Comparison of ENCODE assay signal across 8 cellular contexts in the genomic region with DNA sequence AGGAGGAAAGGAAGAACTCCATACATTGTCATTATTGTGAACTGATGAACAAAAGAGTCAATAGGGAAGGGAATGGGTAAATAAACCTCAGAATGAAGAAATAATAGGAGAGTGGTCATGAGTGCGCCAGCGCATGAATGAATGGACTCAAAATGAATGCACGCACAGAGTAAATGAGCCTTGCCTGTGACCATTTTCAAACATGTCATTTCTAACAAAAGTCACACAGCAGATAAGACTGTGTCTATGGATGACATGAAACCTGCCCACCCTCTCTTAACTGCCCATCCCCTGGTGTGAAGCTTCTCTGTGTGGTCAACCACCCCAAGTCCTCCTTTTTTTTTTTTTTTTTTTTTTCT.
DNase-seq lines count a peak whose midpoint lies in the region; ATAC-seq, FAIRE-seq and TF ChIP-seq lines count a peak whose summit lies in the region.

No MANE protein-coding gene starts in this region.

- peak; percentile 3 for TF ChIP-seq CTCF in nephron progenitor cell (IDR thresholded peaks at IDR 0.05)

- peaks cover 23% of the 10 kb centered on the region for H3K27me3 Mint-ChIP-seq in nephron progenitor cell (ENCODE audit: low read depth, poor library complexity)

- H3K4me1 Mint-ChIP-seq in nephron progenitor cell, result peaks cover 39% of the 10 kb centered on the region

- H3K4me3 ChIP-seq in SK-N-MC, result peak overlapping the region; percentile 80

- DNase-seq in SK-N-MC (ENCODE audit: low read depth, low spot score) (no peak), nephron progenitor cell (no peak), foreskin melanocyte (no peak), urothelium cell line (ENCODE audit: low spot score) (no peak)
- DNase-seq in stimulated activated naive CD4-positive, alpha-beta T cell treated with Interleukin-2 at 50 U/mL for 16 hours (lab: John Stamatoyannopoulos, UW), result no peak

- no peaks in the 10 kb centered on the region for H3K9me3 Mint-ChIP-seq in nephron progenitor cell

- ATAC-seq in GM18867 (IDR thresholded peaks at IDR 0.05; ENCODE audit: unreplicated experiment) (peak; percentile 21), HG02571 (IDR thresholded peaks at IDR 0.05; ENCODE audit: unreplicated experiment) (peak; percentile 2), HG02981 (IDR thresholded peaks at IDR 0.05; ENCODE audit: unreplicated experiment) (no peak)

- H3K9ac ChIP-seq in SK-N-MC (ENCODE audit: insufficient read length), result no peak overlapping the region

- no peaks in the 10 kb centered on the region for H3K36me3 Mint-ChIP-seq in nephron progenitor cell (ENCODE audit: low read depth)

- H3K27ac Mint-ChIP-seq in nephron progenitor cell, result no peak overlapping the region

- no peaks in the 10 kb centered on the region for H3K36me3 ChIP-seq in SK-N-MC (ENCODE audit: insufficient read depth, low read length)

- no peak for FAIRE-seq in urothelium cell line (lab: Jason Lieb, UNC)

- H3K9me3 ChIP-seq in SK-N-MC (ENCODE audit: low read depth, low read length), result no peaks in the 10 kb centered on the region

- peak overlapping the region; percentile 92 for H3K4me3 Mint-ChIP-seq in nephron progenitor cell

- no peak overlapping the region for H3K27ac ChIP-seq in SK-N-MC
